ENCODE assay signal across 1 cellular context in the genomic region with DNA sequence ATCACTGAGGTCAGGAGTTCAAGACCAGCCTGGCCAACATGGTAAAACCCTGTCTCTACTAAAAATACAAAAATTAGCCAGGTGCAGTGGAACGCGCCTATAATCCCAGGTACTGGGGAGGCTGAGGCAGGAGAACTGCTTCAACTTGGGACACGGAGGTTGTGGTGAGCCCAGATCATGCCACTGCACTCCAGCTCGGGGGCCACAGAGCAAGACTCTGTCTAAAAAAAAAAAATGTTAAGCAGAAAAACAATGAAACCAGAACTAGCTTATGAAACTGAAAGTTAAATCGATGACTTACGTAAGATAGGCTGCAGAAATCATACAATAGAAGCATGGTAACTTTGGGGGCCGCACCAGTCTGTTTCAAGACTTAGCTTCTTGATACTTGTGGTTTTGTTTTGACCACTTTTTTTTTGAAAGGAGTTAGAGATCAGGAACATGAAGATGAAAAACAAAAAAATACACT.
A peak's percentile ranks its signal among the peaks of the same experiment; 100 is the strongest.
TF ChIP-seq lines count a peak whose summit lies in the region.

No MANE protein-coding gene starts in this region.

TF ChIP-seq in GM12878, 131 proteins besides CTCF, POLR2A, EP300 and RAD21 (continued from another document):
- TF ChIP-seq, protein P1, sequence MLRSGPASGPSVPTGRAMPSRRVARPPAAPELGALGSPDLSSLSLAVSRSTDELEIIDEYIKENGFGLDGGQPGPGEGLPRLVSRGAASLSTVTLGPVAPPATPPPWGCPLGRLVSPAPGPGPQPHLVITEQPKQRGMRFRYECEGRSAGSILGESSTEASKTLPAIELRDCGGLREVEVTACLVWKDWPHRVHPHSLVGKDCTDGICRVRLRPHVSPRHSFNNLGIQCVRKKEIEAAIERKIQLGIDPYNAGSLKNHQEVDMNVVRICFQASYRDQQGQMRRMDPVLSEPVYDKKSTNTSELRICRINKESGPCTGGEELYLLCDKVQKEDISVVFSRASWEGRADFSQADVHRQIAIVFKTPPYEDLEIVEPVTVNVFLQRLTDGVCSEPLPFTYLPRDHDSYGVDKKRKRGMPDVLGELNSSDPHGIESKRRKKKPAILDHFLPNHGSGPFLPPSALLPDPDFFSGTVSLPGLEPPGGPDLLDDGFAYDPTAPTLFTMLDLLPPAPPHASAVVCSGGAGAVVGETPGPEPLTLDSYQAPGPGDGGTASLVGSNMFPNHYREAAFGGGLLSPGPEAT (IDR thresholded peaks at IDR 0.05; ENCODE audit: low read depth) = no peak
- TF ChIP-seq FOXM1 (IDR thresholded peaks at IDR 0.05; ENCODE audit: low read depth, low read length) (peak; percentile 62), ZNF274 (IDR thresholded peaks at IDR 0.05; ENCODE audit: insufficient read depth, insufficient read length) (no peak), SMAD5 (IDR thresholded peaks at IDR 0.05; ENCODE audit: low read depth) (no peak), EGR1 (IDR thresholded peaks at IDR 0.05; ENCODE audit: borderline replicate concordance in 1 of 2, low read depth in 2 of 2, low read length in 2 of 2) (no peak), CBX3 (IDR thresholded peaks at IDR 0.05; ENCODE audit: borderline replicate concordance, low read depth) (no peak), ASH2L (IDR thresholded peaks at IDR 0.05; ENCODE audit: borderline replicate concordance, low read depth) (no peak), FOS (IDR thresholded peaks at IDR 0.05; ENCODE audit: borderline replicate concordance, extremely low read depth, insufficient read length) (no peak), IKZF1 (conservative IDR thresholded peaks at IDR 0.05) (peak; percentile 31; the same call in 1 of the 2 replicates), CREM (IDR thresholded peaks at IDR 0.05; ENCODE audit: low read depth) (peak; percentile 56; the same call in 1 of the 2 replicates), SREBF2 (IDR thresholded peaks at IDR 0.05; ENCODE audit: low read length) (no peak), RBBP5 (conservative IDR thresholded peaks at IDR 0.05) (0 out of 2 replicates have a peak, but pooled peaks have one; percentile 59), KLF5 (IDR thresholded peaks at IDR 0.05; ENCODE audit: partially characterized antibody) (no peak), PAX5 (IDR thresholded peaks at IDR 0.05; ENCODE audit: borderline replicate concordance, low read depth, low read length) (no peak), ZNF384 (IDR thresholded peaks at IDR 0.05; ENCODE audit: borderline replicate concordance, low read depth, low read length) (peak; percentile 92), SREBF1 (IDR thresholded peaks at IDR 0.05; ENCODE audit: low read length) (no peak), HDAC2 (IDR thresholded peaks at IDR 0.05) (no peak), SUZ12 (IDR thresholded peaks at IDR 0.05; ENCODE audit: unreplicated experiment) (no peak), POLR2AphosphoS2 (IDR thresholded peaks at IDR 0.05; ENCODE audit: low read depth, low read length) (no peak), ZBED1 (IDR thresholded peaks at IDR 0.05; ENCODE audit: borderline replicate concordance) (0 out of 2 replicates have a peak, but pooled peaks have one; percentile 32), DPF2 (IDR thresholded peaks at IDR 0.05) (peak; percentile 59; the same call in 1 of the 2 replicates), CREB1 (IDR thresholded peaks at IDR 0.05; ENCODE audit: low read depth) (peak; percentile 58; the same call in 1 of the 2 replicates), ESRRA (IDR thresholded peaks at IDR 0.05; ENCODE audit: low read length) (no peak), PML (IDR thresholded peaks at IDR 0.05; ENCODE audit: low read length) (no peak), POLR2AphosphoS5 (IDR thresholded peaks at IDR 0.05; ENCODE audit: low read length) (no peak), MEF2B (IDR thresholded peaks at IDR 0.05; ENCODE audit: partially characterized antibody, poor library complexity, severe bottlenecking) (peak; percentile 32), SMAD1 (IDR thresholded peaks at IDR 0.05; ENCODE audit: low read depth, partially characterized antibody) (no peak), TARDBP (IDR thresholded peaks at IDR 0.05; ENCODE audit: borderline replicate concordance) (no peak), SIN3A (IDR thresholded peaks at IDR 0.05; ENCODE audit: low read depth, low read length) (no peak), GABPA (IDR thresholded peaks at IDR 0.05; ENCODE audit: low read depth) (0 out of 2 replicates have a peak, but pooled peaks have one; percentile 8), HDGF (IDR thresholded peaks at IDR 0.05) (peak; percentile 90; the same call in 1 of the 2 replicates), IRF4 (IDR thresholded peaks at IDR 0.05; ENCODE audit: low read depth, low read length) (no peak), KDM1A (IDR thresholded peaks at IDR 0.05; ENCODE audit: borderline replicate concordance) (no peak), MEF2A (IDR thresholded peaks at IDR 0.05; ENCODE audit: insufficient read depth, low read depth, low read length) (peak; percentile 64; the same call in 1 of the 2 replicates), YY1 (IDR thresholded peaks at IDR 0.05; ENCODE audit: low read depth, low read length) (no peak), ZNF622 (IDR thresholded peaks at IDR 0.05) (no peak)
- TF ChIP-seq, protein P2, sequence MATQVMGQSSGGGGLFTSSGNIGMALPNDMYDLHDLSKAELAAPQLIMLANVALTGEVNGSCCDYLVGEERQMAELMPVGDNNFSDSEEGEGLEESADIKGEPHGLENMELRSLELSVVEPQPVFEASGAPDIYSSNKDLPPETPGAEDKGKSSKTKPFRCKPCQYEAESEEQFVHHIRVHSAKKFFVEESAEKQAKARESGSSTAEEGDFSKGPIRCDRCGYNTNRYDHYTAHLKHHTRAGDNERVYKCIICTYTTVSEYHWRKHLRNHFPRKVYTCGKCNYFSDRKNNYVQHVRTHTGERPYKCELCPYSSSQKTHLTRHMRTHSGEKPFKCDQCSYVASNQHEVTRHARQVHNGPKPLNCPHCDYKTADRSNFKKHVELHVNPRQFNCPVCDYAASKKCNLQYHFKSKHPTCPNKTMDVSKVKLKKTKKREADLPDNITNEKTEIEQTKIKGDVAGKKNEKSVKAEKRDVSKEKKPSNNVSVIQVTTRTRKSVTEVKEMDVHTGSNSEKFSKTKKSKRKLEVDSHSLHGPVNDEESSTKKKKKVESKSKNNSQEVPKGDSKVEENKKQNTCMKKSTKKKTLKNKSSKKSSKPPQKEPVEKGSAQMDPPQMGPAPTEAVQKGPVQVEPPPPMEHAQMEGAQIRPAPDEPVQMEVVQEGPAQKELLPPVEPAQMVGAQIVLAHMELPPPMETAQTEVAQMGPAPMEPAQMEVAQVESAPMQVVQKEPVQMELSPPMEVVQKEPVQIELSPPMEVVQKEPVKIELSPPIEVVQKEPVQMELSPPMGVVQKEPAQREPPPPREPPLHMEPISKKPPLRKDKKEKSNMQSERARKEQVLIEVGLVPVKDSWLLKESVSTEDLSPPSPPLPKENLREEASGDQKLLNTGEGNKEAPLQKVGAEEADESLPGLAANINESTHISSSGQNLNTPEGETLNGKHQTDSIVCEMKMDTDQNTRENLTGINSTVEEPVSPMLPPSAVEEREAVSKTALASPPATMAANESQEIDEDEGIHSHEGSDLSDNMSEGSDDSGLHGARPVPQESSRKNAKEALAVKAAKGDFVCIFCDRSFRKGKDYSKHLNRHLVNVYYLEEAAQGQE (IDR thresholded peaks at IDR 0.05; ENCODE audit: low read depth, low read length) = no peak
